Comparison of ENCODE assay signal across 8 cellular contexts in the genomic region with DNA sequence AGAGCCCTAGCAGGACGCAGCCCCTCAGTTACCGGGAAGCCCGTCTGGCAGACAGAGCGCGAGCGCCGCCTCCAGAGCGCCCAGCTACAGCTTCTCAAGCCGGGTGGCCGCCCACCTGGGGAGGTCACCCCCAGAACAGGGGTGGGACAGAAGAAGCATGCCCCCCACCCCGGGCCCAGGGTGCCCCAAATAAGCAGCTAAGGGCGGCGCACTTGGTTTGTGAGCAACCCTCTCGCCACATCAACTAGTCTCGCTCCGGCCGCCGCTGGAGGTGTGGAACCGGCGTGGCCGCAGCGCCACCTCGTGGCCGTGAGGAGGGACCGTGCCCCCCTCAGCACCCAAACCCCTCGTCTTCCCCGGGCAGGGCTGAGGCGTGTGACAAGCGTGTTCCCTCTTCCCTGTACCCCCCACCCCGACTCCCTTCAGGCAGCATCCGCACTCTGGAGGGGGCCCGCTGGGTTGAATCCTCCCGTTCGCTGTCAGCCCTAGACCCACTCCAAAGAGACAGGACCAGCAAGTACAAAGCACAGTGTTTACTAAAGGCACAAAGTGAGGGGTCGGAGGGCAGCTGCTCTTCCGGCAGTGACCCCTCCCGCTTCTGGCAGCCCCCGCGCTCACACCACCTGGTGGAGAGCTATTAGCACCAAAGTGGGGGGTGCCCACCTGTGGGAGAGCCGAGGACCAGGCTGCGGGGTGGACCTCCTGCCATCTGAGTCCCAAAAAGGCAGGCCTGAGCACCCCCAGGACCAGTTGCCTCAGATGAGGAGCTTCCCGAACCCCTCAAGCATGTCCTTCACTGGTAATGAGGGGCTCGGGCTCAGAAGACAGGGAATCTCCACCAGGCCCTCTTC. TPM values are rescaled to one million over a fixed set of nuclear protein-coding genes. Genes with fewer than 3 reads are reported as not detected.
DNase-seq lines count a peak whose midpoint lies in the region; ATAC-seq and TF ChIP-seq lines count a peak whose summit lies in the region.

No MANE protein-coding gene starts in this region.

- H3K27me3 Mint-ChIP-seq in activated naive CD8-positive, alpha-beta T cell treated with anti-CD3 and anti-CD28 coated beads, Interleukin-2, amount 50 U/mL, for 24 hours: no peaks in the 10 kb centered on the region

- H3K36me3 ChIP-seq in heart left ventricle (peaks cover 2 to 48% (median 43%) of the 10 kb centered on the region in 9 donors), tibial nerve (peaks cover 0 to 48% (median 0%) of the 10 kb centered on the region in 3 donors)

- TF ChIP-seq CTCF in LNCAP (IDR thresholded peaks at IDR 0.05) (peak; percentile 84), heart left ventricle (IDR thresholded peaks at IDR 0.05) (peak; percentile 86 to 97 (median 93)), tibial nerve (IDR thresholded peaks at IDR 0.05) (peak; percentile 92 to 98 (median 94))

- H3K36me3 Mint-ChIP-seq in activated naive CD8-positive, alpha-beta T cell treated with anti-CD3 and anti-CD28 coated beads, Interleukin-2, amount 50 U/mL, for 24 hours (ENCODE audit: low read depth): no peaks in the 10 kb centered on the region

- peak overlapping the region; percentile 67 for H3K4me3 Mint-ChIP-seq in activated naive CD8-positive, alpha-beta T cell treated with anti-CD3 and anti-CD28 coated beads, Interleukin-2, amount 50 U/mL, for 24 hours

- ATAC-seq in GM21390 (IDR thresholded peaks at IDR 0.05; ENCODE audit: unreplicated experiment): peak; percentile 72
- peak; percentile 88 for ATAC-seq in activated naive CD8-positive, alpha-beta T cell treated with anti-CD3 and anti-CD28 coated beads, Interleukin-2, amount 50 U/mL, for 24 hours
- ATAC-seq in heart left ventricle: peak; percentile 59 to 82 (median 78)

- peak overlapping the region; percentile 5 to 66 (median 55) for H3K4me3 ChIP-seq in heart left ventricle
- H3K4me3 ChIP-seq in tibial nerve: peak overlapping the region; percentile 19 to 62 (median 47)

- peaks cover 0 to 35% (median 20%) of the 10 kb centered on the region in 12 donors for H3K4me1 ChIP-seq in heart left ventricle
- H3K4me1 ChIP-seq in tibial nerve: peaks cover 0 to 24% (median 17%) of the 10 kb centered on the region in 4 donors

- peak in 1 of 2 donors; percentile 45 for TF ChIP-seq EP300 in tibial nerve (IDR thresholded peaks at IDR 0.05)

- 15 to 25% (median 18%) methylated on average over 26 to 43 of the region's 43 CpGs for WGBS in heart left ventricle, 4 donors
- WGBS in tibial nerve, 2 donors: 5 to 12% methylated on average over 14 to 23 of the region's 43 CpGs

- H3K9me3 ChIP-seq in heart left ventricle: no peaks in the 10 kb centered on the region
- no peaks in the 10 kb centered on the region for H3K9me3 ChIP-seq in tibial nerve

- H3K27me3 ChIP-seq in heart left ventricle (no peaks in the 10 kb centered on the region), tibial nerve (no peaks in the 10 kb centered on the region)

- peak overlapping the region; percentile 52 for H3K27ac Mint-ChIP-seq in activated naive CD8-positive, alpha-beta T cell treated with anti-CD3 and anti-CD28 coated beads, Interleukin-2, amount 50 U/mL, for 24 hours

- peak; percentile 57 for DNase-seq in COLO668 (lab: John Stamatoyannopoulos, UW; ENCODE audit: unreplicated experiment)
- DNase-seq in T follicular helper cell (ENCODE audit: low read depth): peak; percentile 51
- DNase-seq in activated naive CD8-positive, alpha-beta T cell treated with anti-CD3 and anti-CD28 coated beads, Interleukin-2, amount 50 U/mL, for 24 hours: peak; percentile 85
- peak; percentile 80 to 91 (median 84) for DNase-seq in heart left ventricle
- peak; percentile 71 to 98 (median 86) for DNase-seq in posterior cingulate gyrus
- DNase-seq in tibial nerve (ENCODE audit: low spot score in 2 of 2): peak; percentile 69 to 75

- H3K27ac ChIP-seq in heart left ventricle (peak overlapping the region; percentile 66 to 91 (median 82)), tibial nerve (peak overlapping the region; percentile 58 to 82 (median 78))

- TF ChIP-seq POLR2A in heart left ventricle (IDR thresholded peaks at IDR 0.05) (no peak), tibial nerve (IDR thresholded peaks at IDR 0.05) (no peak)

- H3K4me1 Mint-ChIP-seq in activated naive CD8-positive, alpha-beta T cell treated with anti-CD3 and anti-CD28 coated beads, Interleukin-2, amount 50 U/mL, for 24 hours: peaks cover 12% of the 10 kb centered on the region

- intact Hi-C loops in heart left ventricle (cut with DNase I): loop anchor here (1.0 to 10.0 kb wide), 12 partner anchors 51 to 317 kb away; a partner anchor contains a TSS
- intact Hi-C loops in posterior cingulate gyrus (cut with DNase I): loop anchor here (1.0 to 5.0 kb wide), 4 partner anchors 51 to 314 kb away; a partner anchor contains a TSS

- H3K9me3 Mint-ChIP-seq in activated naive CD8-positive, alpha-beta T cell treated with anti-CD3 and anti-CD28 coated beads, Interleukin-2, amount 50 U/mL, for 24 hours: no peaks in the 10 kb centered on the region

RNA-seq across cellular contexts. Expression of a gene that starts 45.4 kb away (rescaled TPM):
- 1 to 10 TPM in 6 of 9 donors, under 1 TPM in 3; 0.35 to 9.3 (median 2.2) TPM for total RNA-seq in heart left ventricle
- 1 to 10 TPM in 1 of 2 donors, under 1 TPM in 1; 0.76 to 2.9 TPM for polyA plus RNA-seq in heart left ventricle
- 10 to 100 TPM; 13.5 to 31.8 (median 20.7) TPM for total RNA-seq in tibial nerve

RNA-seq across cellular contexts. Expression of a gene that starts 51.7 kb away (rescaled TPM):
- total RNA-seq in heart left ventricle (10 to 100 TPM; 26.2 to 47.2 (median 41.1) TPM), tibial nerve (10 to 100 TPM; 19.2 to 28.8 (median 20.6) TPM)
- 10 to 100 TPM; 37.7 to 40.1 TPM for polyA plus RNA-seq in heart left ventricle

Comparison
In these comparisons a context has a peak if more than half of its experiments do, and no peak if none do; other contexts are left out.
1. Peak in every context shown above with its lines: DNase-seq, ATAC-seq, H3K4me3 ChIP-seq and H3K27ac ChIP-seq.